Comparison of ENCODE assay signal across 12 cellular contexts in genomic region chr12:103326190-103326589, GRCh38.
DNase-seq lines count a peak whose midpoint lies in the region; ATAC-seq, FAIRE-seq and TF ChIP-seq lines count a peak whose summit lies in the region.
"Had no signal": no experiment of that assay in that cellular context is flagged by ENCODE, and none has a peak within 500 bp of the region (broad histone marks: within the 10 kb centered on the region; RNA-seq: fewer than 3 reads in every experiment).

No MANE protein-coding gene starts in this region.

- H3K27me3 Mint-ChIP-seq in WTC11 (ENCODE audit: low read depth), result no peaks in the 10 kb centered on the region
- no peaks in the 10 kb centered on the region for H3K27me3 Mint-ChIP-seq in stimulated activated memory B cell treated with anti-CD40 and anti-IgM and Interleukin-4, amounts not matched to agents 10 μg/mL and 1 μg/mL and 100 μg/mL, for 72 hours

- H3K36me3 Mint-ChIP-seq in WTC11, result no peaks in the 10 kb centered on the region
- peaks cover 21% of the 10 kb centered on the region for H3K36me3 Mint-ChIP-seq in stimulated activated memory B cell treated with anti-CD40 and anti-IgM and Interleukin-4, amounts not matched to agents 10 μg/mL and 1 μg/mL and 100 μg/mL, for 72 hours

- H3K4me1 Mint-ChIP-seq in WTC11, result no peaks in the 10 kb centered on the region
- H3K4me1 Mint-ChIP-seq in stimulated activated memory B cell treated with anti-CD40 and anti-IgM and Interleukin-4, amounts not matched to agents 10 μg/mL and 1 μg/mL and 100 μg/mL, for 72 hours, result peaks cover 5% of the 10 kb centered on the region

- CTCF ChIA-PET in WTC11 (lab: Charles Lee), result interaction anchor here (0.7 to 1.5 kb wide), 5 partner anchors 35 to 443 kb away, joined by 3 to 5 read pairs (median 4); no protein-coding TSS in a partner anchor

- TF ChIP-seq CTCF in LNCaP clone FGC (IDR thresholded peaks at IDR 0.05; ENCODE audit: control insufficient read depth, extremely low read depth, insufficient read depth), result peak; percentile 42
- TF ChIP-seq CTCF in WTC11 (IDR thresholded peaks at IDR 0.05), result peak; percentile 61

- ATAC-seq in WTC11, result peak; percentile 84
- no peak for ATAC-seq in stimulated activated memory B cell treated with anti-CD40 and anti-IgM and Interleukin-4, amounts not matched to agents 10 μg/mL and 1 μg/mL and 100 μg/mL, for 72 hours
- ATAC-seq in HG03442 (IDR thresholded peaks at IDR 0.05; ENCODE audit: unreplicated experiment), result no peak

- H3K27ac Mint-ChIP-seq in WTC11, result no peak overlapping the region
- peak overlapping the region; percentile 1 for H3K27ac Mint-ChIP-seq in stimulated activated memory B cell treated with anti-CD40 and anti-IgM and Interleukin-4, amounts not matched to agents 10 μg/mL and 1 μg/mL and 100 μg/mL, for 72 hours

- FAIRE-seq in GM19239 (lab: Jason Lieb, UNC), result no peak

- H3K4me3 Mint-ChIP-seq in WTC11, result no peak overlapping the region
- no peak overlapping the region for H3K4me3 Mint-ChIP-seq in stimulated activated memory B cell treated with anti-CD40 and anti-IgM and Interleukin-4, amounts not matched to agents 10 μg/mL and 1 μg/mL and 100 μg/mL, for 72 hours

- POLR2A ChIA-PET in WTC11 (lab: Charles Lee), result no interaction called here

- peak; percentile 3 for DNase-seq in activated CD4-positive, alpha-beta T cell treated with anti-CD3 and anti-CD28 coated beads for 48 hours
- no peak for DNase-seq in activated CD4-positive, alpha-beta T cell treated with anti-CD3 and anti-CD28 coated beads for 4 hours
- peak; percentile 10 for DNase-seq in LNCaP clone FGC (ENCODE audit: low read depth)
- peak; percentile 23 for DNase-seq in WTC11 (ENCODE audit: low spot score)
- no peak for DNase-seq in T1000 (lab: John Stamatoyannopoulos, UW)
- no peak for DNase-seq in GM19239 (ENCODE audit: insufficient read length, low spot score)
- DNase-seq: C1 segment of cervical spinal cord, NCI-H1092 treated with DMSO at 0.1 percent for 48 hours had no signal

- peaks cover 3% of the 10 kb centered on the region; the same call in 1 of the 2 replicates for H3K9me3 Mint-ChIP-seq in WTC11
- no peaks in the 10 kb centered on the region for H3K9me3 Mint-ChIP-seq in stimulated activated memory B cell treated with anti-CD40 and anti-IgM and Interleukin-4, amounts not matched to agents 10 μg/mL and 1 μg/mL and 100 μg/mL, for 72 hours

- no peak overlapping the region for H3K4me3 ChIP-seq in LNCaP clone FGC (ENCODE audit: low read depth, low read length)
- H3K4me3 ChIP-seq: cardiac muscle cell, SJSA1 had no signal

TF ChIP-seq in WTC11, 78 proteins besides CTCF, POLR2A, EP300 and RAD21:
- TF ChIP-seq ATF3 (CRISPR knock-in tag; conservative IDR thresholded peaks at IDR 0.05) (no peak), ZNF416 (CRISPR knock-in tag; IDR thresholded peaks at IDR 0.05) (no peak), AR (CRISPR knock-in tag; IDR thresholded peaks at IDR 0.05) (no peak)

Comparison
In these comparisons a context has a peak if more than half of its experiments do, and no peak if none do; other contexts are left out.
1. DNase-seq: peak in activated CD4-positive, alpha-beta T cell treated with anti-CD3 and anti-CD28 coated beads for 48 hours (single experiment), LNCaP clone FGC (single experiment) and WTC11 (single experiment); none in activated CD4-positive, alpha-beta T cell treated with anti-CD3 and anti-CD28 coated beads for 4 hours (0 of 2), T1000 (single experiment) and GM19239 (single experiment).